In the genomic region with DNA sequence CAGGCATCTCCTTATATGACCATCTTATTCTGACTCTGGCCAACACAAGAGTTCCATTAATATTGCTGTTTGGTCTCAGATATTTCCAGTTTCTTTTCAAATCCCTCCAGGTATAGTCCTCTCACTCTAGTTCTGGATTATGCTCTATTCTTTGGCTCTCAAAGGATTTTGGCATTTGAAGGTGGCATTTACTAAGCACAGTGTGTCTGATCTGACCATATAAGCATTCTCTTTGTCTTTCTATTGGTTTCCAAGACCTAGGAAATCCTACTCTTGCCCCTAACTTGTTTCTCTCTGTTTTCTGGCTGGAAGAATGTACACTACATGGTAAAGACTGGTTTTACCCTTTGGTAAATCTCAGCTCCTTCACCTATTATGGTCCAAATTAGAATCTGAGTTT, we compare ENCODE assay signal across 20 cellular contexts.
"Had no signal": no experiment of that assay in that cellular context is flagged by ENCODE, and none has a peak within 500 bp of the region (broad histone marks: within the 10 kb centered on the region; RNA-seq: fewer than 3 reads in every experiment).

No MANE protein-coding gene starts in this region.

- ATAC-seq: HepG2, SK-N-SH treated with all-trans-retinoic acid at 6 μM for 48 hours had no signal

- H3K27ac ChIP-seq: SJCRH30 had no signal

- H3K27me3 ChIP-seq: MG63, SJCRH30 had no signal

- H3K9me3 ChIP-seq: MG63, SJCRH30 had no signal

- DNase-seq: IMR-90, Karpas-422, KG1, NCI-H1092, NCI-H1417 treated with DMSO at 0.1 percent for 48 hours, NCI-H146, NCI-H1694 treated with DMSO at 0.1 percent for 48 hours, NCI-H1930, NCI-H2081, NCI-H2107, NCI-H2227 treated with DMSO at 0.1 percent for 48 hours, NCI-H524, NCI-H526 treated with DMSO at 0.1 percent for 48 hours, NCI-H748 treated with DMSO at 0.1 percent for 48 hours, RPMI8226, SHP77 treated with DMSO at 0.1 percent for 48 hours, SJCRH30 had no signal

- H3K4me3 ChIP-seq: MG63, SJCRH30 had no signal

- H3K36me3 ChIP-seq: MG63, SJCRH30 had no signal
